In genomic region chr9:97986466-97986865, GRCh38 we compare ENCODE assay signal across 1 cellular context.
TF ChIP-seq lines count a peak whose summit lies in the region.

No MANE protein-coding gene starts in this region.

TF ChIP-seq in endothelial cell of umbilical vein, 7 proteins besides CTCF, POLR2A, EP300 and RAD21:
- no peak for TF ChIP-seq FOS (IDR thresholded peaks at IDR 0.05; ENCODE audit: borderline replicate concordance, insufficient read depth, low read length)
- TF ChIP-seq, protein P1, sequence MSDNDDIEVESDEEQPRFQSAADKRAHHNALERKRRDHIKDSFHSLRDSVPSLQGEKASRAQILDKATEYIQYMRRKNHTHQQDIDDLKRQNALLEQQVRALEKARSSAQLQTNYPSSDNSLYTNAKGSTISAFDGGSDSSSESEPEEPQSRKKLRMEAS (IDR thresholded peaks at IDR 0.05; ENCODE audit: insufficient read depth, insufficient read length): no peak
- no peak for TF ChIP-seq POLR2AphosphoS5 (IDR thresholded peaks at IDR 0.05; ENCODE audit: insufficient read depth, low read depth, low read length)
- no peak for TF ChIP-seq JUN (IDR thresholded peaks at IDR 0.05; ENCODE audit: borderline replicate concordance, insufficient read depth, insufficient read length, low read depth)
- no peak for TF ChIP-seq EZH2 (IDR thresholded peaks at IDR 0.05; ENCODE audit: borderline replicate concordance, low read depth, low read length, severe bottlenecking)
- TF ChIP-seq GATA2 (IDR thresholded peaks at IDR 0.05; ENCODE audit: insufficient read depth, insufficient read length, low read depth, low read length): no peak
- no peak for TF ChIP-seq MYC (IDR thresholded peaks at IDR 0.05; ENCODE audit: low read depth, low read length)
